In the genomic region with DNA sequence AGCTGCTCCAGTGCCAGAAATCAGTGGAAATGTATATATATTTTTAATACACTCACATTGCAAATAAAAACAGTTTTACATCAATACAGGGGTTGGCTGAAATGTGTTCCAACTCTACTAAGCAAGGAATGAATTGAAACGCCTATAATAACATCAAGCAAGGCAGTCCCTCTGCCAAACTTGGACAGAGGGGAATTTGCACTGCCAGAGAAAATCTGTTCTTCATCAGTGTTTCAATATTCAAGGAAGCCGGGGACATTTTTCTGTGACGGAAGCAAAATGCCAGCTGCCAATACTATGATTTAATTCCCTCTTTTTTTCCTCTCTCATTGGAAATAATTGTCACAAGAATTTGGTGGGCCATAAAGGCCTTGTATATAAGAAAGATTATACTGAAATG, we compare ENCODE assay signal across 21 cellular contexts.
DNase-seq lines count a peak whose midpoint lies in the region; ATAC-seq and TF ChIP-seq lines count a peak whose summit lies in the region.
"Had no signal": no experiment of that assay in that cellular context is flagged by ENCODE, and none has a peak within 500 bp of the region (broad histone marks: within the 10 kb centered on the region; RNA-seq: fewer than 3 reads in every experiment).

No MANE protein-coding gene starts in this region.

- TF ChIP-seq POLR2A in heart left ventricle (IDR thresholded peaks at IDR 0.05) (no peak), stomach (IDR thresholded peaks at IDR 0.05) (no peak)

- H3K9me3 ChIP-seq in ascending aorta (no peaks in the 10 kb centered on the region), heart left ventricle (no peaks in the 10 kb centered on the region), stomach (no peaks in the 10 kb centered on the region)
- H3K9me3 ChIP-seq: left lung, prostate gland had no signal

- intact Hi-C loops in ascending aorta (cut with DNase I) (loop anchor here (2.0 kb wide), 1 partner anchor 25 kb away; no protein-coding TSS in a partner anchor), heart left ventricle (cut with DNase I) (no loop called here), stomach (cut with DNase I; ENCODE audit: low total_unique reads) (no loop called here)
- intact Hi-C loops in activated CD4-positive, alpha-beta memory T cell treated with anti-CD3 and anti-CD28 coated beads for 36 hours (cut with micrococcal nuclease), result no loop called here

- no peaks in the 10 kb centered on the region for H3K9me3 Mint-ChIP-seq in progenitor cell of endocrine pancreas (ENCODE audit: low read depth)
- no peaks in the 10 kb centered on the region for H3K9me3 Mint-ChIP-seq in activated CD4-positive, alpha-beta memory T cell treated with anti-CD3 and anti-CD28 coated beads for 36 hours
- H3K9me3 Mint-ChIP-seq: activated T-helper 1 cell treated with anti-CD3 and anti-CD28 coated beads, Interleukin-12 subunit alpha, Interleukin-12 subunit beta, Interleukin-2, Interleukin-4 antibody, amounts not matched to agents 30 ng/mL and 10 ng/mL and 1 ng/mL, durations not matched to agents 14 hours and 24 hours and 36 hours; neural crest cell; stimulated activated naive CD8-positive, alpha-beta T cell treated with anti-CD3 and anti-CD28 coated beads, Interleukin-15, Interleukin-2, amounts not matched to agents 100 ng/mL and 50 ng/mL, for 24 hours had no signal

- no peaks in the 10 kb centered on the region for H3K36me3 Mint-ChIP-seq in progenitor cell of endocrine pancreas (ENCODE audit: insufficient read depth)
- no peaks in the 10 kb centered on the region for H3K36me3 Mint-ChIP-seq in activated CD4-positive, alpha-beta memory T cell treated with anti-CD3 and anti-CD28 coated beads for 36 hours

- 51 to 79% (median 70%) methylated on average over 3 of the region's 3 CpGs for WGBS in heart left ventricle, 4 donors
- WGBS in stomach, 5 donors, result 55 to 72% (median 66%) methylated on average over 3 of the region's 3 CpGs

- H3K4me1 ChIP-seq in ascending aorta (peaks cover 12 to 55% of the 10 kb centered on the region in 2 donors), heart left ventricle (peaks cover 0 to 20% (median 0%) of the 10 kb centered on the region in 12 donors), stomach (peaks cover 0 to 10% (median 4%) of the 10 kb centered on the region in 4 donors)
- H3K4me1 ChIP-seq: left lung, prostate gland had no signal

- H3K27me3 ChIP-seq in ascending aorta (no peaks in the 10 kb centered on the region), heart left ventricle (no peaks in the 10 kb centered on the region), stomach (no peaks in the 10 kb centered on the region)
- H3K27me3 ChIP-seq: left lung had no signal

- POLR2A ChIA-PET in activated CD4-positive, alpha-beta memory T cell treated with anti-CD3 and anti-CD28 coated beads for 36 hours (lab: Charles Lee), result no interaction called here

- no peaks in the 10 kb centered on the region for H3K36me3 ChIP-seq in ascending aorta
- H3K36me3 ChIP-seq in heart left ventricle, result no peaks in the 10 kb centered on the region
- no peaks in the 10 kb centered on the region for H3K36me3 ChIP-seq in stomach
- H3K36me3 ChIP-seq: left lung, prostate gland had no signal

- no peaks in the 10 kb centered on the region for H3K4me1 Mint-ChIP-seq in progenitor cell of endocrine pancreas (ENCODE audit: low read depth)
- peaks cover 18% of the 10 kb centered on the region for H3K4me1 Mint-ChIP-seq in activated CD4-positive, alpha-beta memory T cell treated with anti-CD3 and anti-CD28 coated beads for 36 hours (ENCODE audit: low read depth)
- H3K4me1 Mint-ChIP-seq: neural crest cell had no signal

- H3K27ac ChIP-seq in ascending aorta, result peak overlapping the region; percentile 78 to 81
- H3K27ac ChIP-seq in heart left ventricle, result peak overlapping the region in 6 of 12 donors; percentile 28 to 72 (median 53)
- peak overlapping the region in 4 of 5 donors; percentile 1 to 60 (median 50) for H3K27ac ChIP-seq in stomach
- H3K27ac ChIP-seq: left lung, prostate gland had no signal

- peaks cover 10% of the 10 kb centered on the region for H3K27me3 Mint-ChIP-seq in progenitor cell of endocrine pancreas
- no peaks in the 10 kb centered on the region for H3K27me3 Mint-ChIP-seq in activated CD4-positive, alpha-beta memory T cell treated with anti-CD3 and anti-CD28 coated beads for 36 hours
- H3K27me3 Mint-ChIP-seq: activated naive CD8-positive, alpha-beta T cell had no signal

- no peak overlapping the region for H3K27ac Mint-ChIP-seq in progenitor cell of endocrine pancreas
- no peak overlapping the region for H3K27ac Mint-ChIP-seq in activated CD4-positive, alpha-beta memory T cell treated with anti-CD3 and anti-CD28 coated beads for 36 hours
- H3K27ac Mint-ChIP-seq: activated naive CD8-positive, alpha-beta T cell; activated T-helper 1 cell treated with anti-CD3 and anti-CD28 coated beads, Interleukin-12 subunit alpha, Interleukin-12 subunit beta, Interleukin-2, Interleukin-4 antibody, amounts not matched to agents 30 ng/mL and 10 ng/mL and 1 ng/mL, durations not matched to agents 14 hours and 24 hours and 36 hours had no signal

- H3K4me3 Mint-ChIP-seq in progenitor cell of endocrine pancreas (ENCODE audit: low read depth), result no peak overlapping the region
- H3K4me3 Mint-ChIP-seq in activated CD4-positive, alpha-beta memory T cell treated with anti-CD3 and anti-CD28 coated beads for 36 hours, result no peak overlapping the region
- H3K4me3 Mint-ChIP-seq: activated naive CD8-positive, alpha-beta T cell; activated T-helper 1 cell treated with anti-CD3 and anti-CD28 coated beads, Interleukin-12 subunit alpha, Interleukin-12 subunit beta, Interleukin-2, Interleukin-4 antibody, amounts not matched to agents 30 ng/mL and 10 ng/mL and 1 ng/mL, durations not matched to agents 14 hours and 24 hours and 36 hours; neural crest cell; stimulated activated naive CD8-positive, alpha-beta T cell treated with anti-CD3 and anti-CD28 coated beads, Interleukin-15, Interleukin-2, amounts not matched to agents 100 ng/mL and 50 ng/mL, for 24 hours had no signal

- TF ChIP-seq CTCF in AG09319 (IDR thresholded peaks at IDR 0.05; ENCODE audit: low read depth, low read length), result no peak
- no peak for TF ChIP-seq CTCF in ascending aorta (IDR thresholded peaks at IDR 0.05)
- TF ChIP-seq CTCF in heart left ventricle (IDR thresholded peaks at IDR 0.05), result no peak
- no peak for TF ChIP-seq CTCF in stomach (IDR thresholded peaks at IDR 0.05)
- TF ChIP-seq CTCF in progenitor cell of endocrine pancreas (IDR thresholded peaks at IDR 0.05; ENCODE audit: unreplicated experiment), result no peak

- CTCF ChIA-PET in activated CD4-positive, alpha-beta memory T cell treated with anti-CD3 and anti-CD28 coated beads for 36 hours (lab: Charles Lee), result no interaction called here

- peak; percentile 26 to 76 (median 54) for ATAC-seq in heart left ventricle
- ATAC-seq: activated CD4-positive, CD25-positive, alpha-beta regulatory T cell treated with anti-CD3 and anti-CD28 coated beads, Interleukin-2, amount 50 U/mL, for 24 hours; left lung had no signal

- DNase-seq in AG09319 (ENCODE audit: extremely low read depth, low read depth) (peak; percentile 48), ascending aorta (ENCODE audit: low spot score in 2 of 2) (peak in 1 of 2 donors; percentile 74), heart left ventricle (peak in 3 of 5 donors; percentile 30 to 45 (median 33)), stomach (no peak), progenitor cell of endocrine pancreas (ENCODE audit: low spot score, unreplicated experiment) (no peak)
- no peak for DNase-seq in activated CD4-positive, alpha-beta T cell treated with anti-CD3 and anti-CD28 coated beads, Interleukin-2, amount 50 U/mL, for 48 hours
- DNase-seq in stimulated activated CD4-positive, alpha-beta T cell treated with anti-CD3 and anti-CD28 coated beads, Interleukin-4, amount 100 ng/mL, for 24 hours, result no peak
- no peak for DNase-seq in activated CD4-positive, alpha-beta memory T cell treated with anti-CD3 and anti-CD28 coated beads for 36 hours
- DNase-seq: activated CD8-positive, alpha-beta memory T cell treated with anti-CD3 and anti-CD28 coated beads for 24 hours; Kasumi-1; left lung; NCI-H1092 treated with DMSO at 0.1 percent for 48 hours; NCI-H2107; NCI-H510A; stimulated activated CD4-positive, alpha-beta T cell treated with anti-CD3 and anti-CD28 coated beads, Interleukin-4, amount 100 ng/mL, for 1 hour had no signal

- H3K4me3 ChIP-seq in ascending aorta (no peak overlapping the region), heart left ventricle (no peak overlapping the region), stomach (no peak overlapping the region)
- H3K4me3 ChIP-seq: left lung, prostate gland had no signal

- TF ChIP-seq EP300 in stomach (IDR thresholded peaks at IDR 0.05), result no peak

Comparison
In these comparisons a context has a peak if more than half of its experiments do, and no peak if none do; other contexts are left out.
1. DNase-seq: peak in AG09319 (single experiment) and heart left ventricle (3 of 5); none in stomach (single experiment), activated CD4-positive, alpha-beta T cell treated with anti-CD3 and anti-CD28 coated beads, Interleukin-2, amount 50 U/mL, for 48 hours (0 of 2), progenitor cell of endocrine pancreas (single experiment), stimulated activated CD4-positive, alpha-beta T cell treated with anti-CD3 and anti-CD28 coated beads, Interleukin-4, amount 100 ng/mL, for 24 hours (single experiment) and activated CD4-positive, alpha-beta memory T cell treated with anti-CD3 and anti-CD28 coated beads for 36 hours (single experiment).